In genomic region chr18:7953085-7953958, GRCh38 we compare ENCODE assay signal across 15 cellular contexts.
A peak's percentile ranks its signal among the peaks of the same experiment; 100 is the strongest.
DNase-seq lines count a peak whose midpoint lies in the region; ATAC-seq, FAIRE-seq and TF ChIP-seq lines count a peak whose summit lies in the region.
"Had no signal": no experiment of that assay in that cellular context is flagged by ENCODE, and none has a peak within 500 bp of the region (broad histone marks: within the 10 kb centered on the region; RNA-seq: fewer than 3 reads in every experiment).

No MANE protein-coding gene starts in this region.

- H3K27ac ChIP-seq in aorta (ENCODE audit: low read depth in 1 of 2, low read length in 2 of 2), result no peak overlapping the region
- H3K27ac ChIP-seq: upper lobe of right lung, WERI-Rb-1 had no signal

- H3K27me3 ChIP-seq in aorta (ENCODE audit: control insufficient read depth in 1 of 2, insufficient read depth in 2 of 2, low read length in 1 of 2), result no peaks in the 10 kb centered on the region
- H3K27me3 ChIP-seq: upper lobe of right lung had no signal

- DNase-seq in D721Med (ENCODE audit: insufficient read length, low spot score) (no peak), RPMI7951 (ENCODE audit: low read depth) (peak; percentile 38), NCI-H1092 (lab: John Stamatoyannopoulos, UW) (no peak), kidney glomerular epithelial cell (lab: John Stamatoyannopoulos, UW) (no peak), aorta (no peak), DMS153 (lab: John Stamatoyannopoulos, UW) (no peak)
- DNase-seq: anterior cingulate cortex, Caco-2, islet precursor cell, NCI-H2029, upper lobe of right lung, WERI-Rb-1 had no signal

- H3K4me3 ChIP-seq in aorta (ENCODE audit: low read length in 2 of 2), result no peak overlapping the region
- H3K4me3 ChIP-seq: upper lobe of right lung had no signal

- no peaks in the 10 kb centered on the region for H3K9me3 ChIP-seq in aorta (ENCODE audit: control insufficient read depth, low read length)
- H3K9me3 ChIP-seq: Caco-2, upper lobe of right lung had no signal

- intact Hi-C loops in aorta (cut with DNase I), result no loop called here

- H3K36me3 ChIP-seq in aorta (ENCODE audit: control insufficient read depth in 1 of 2, insufficient read depth in 2 of 2, low read length in 1 of 2), result no peaks in the 10 kb centered on the region
- H3K36me3 ChIP-seq: WERI-Rb-1 had no signal

- 95 to 96% methylated on average over 8 of the region's 8 CpGs for WGBS in aorta, 2 donors

- peak; percentile 93 for ATAC-seq in GM19023 (IDR thresholded peaks at IDR 0.05; ENCODE audit: unreplicated experiment)
- peak; percentile 86 for ATAC-seq in HG02798 (IDR thresholded peaks at IDR 0.05; ENCODE audit: poor library complexity, unreplicated experiment)
- ATAC-seq in aorta (ENCODE audit: low FRiP score), result no peak
- ATAC-seq: esophagus mucosa, upper lobe of right lung had no signal

- TF ChIP-seq CTCF in D721Med (IDR thresholded peaks at IDR 0.05; ENCODE audit: insufficient read depth, missing control alignments), result no peak

- FAIRE-seq in D721Med (lab: Jason Lieb, UNC), result peak; percentile 48

- no peaks in the 10 kb centered on the region for H3K4me1 ChIP-seq in aorta (ENCODE audit: control insufficient read depth in 1 of 2, insufficient read depth in 2 of 2, low read length in 2 of 2)
- H3K4me1 ChIP-seq: Caco-2, upper lobe of right lung had no signal
